In the genomic region with DNA sequence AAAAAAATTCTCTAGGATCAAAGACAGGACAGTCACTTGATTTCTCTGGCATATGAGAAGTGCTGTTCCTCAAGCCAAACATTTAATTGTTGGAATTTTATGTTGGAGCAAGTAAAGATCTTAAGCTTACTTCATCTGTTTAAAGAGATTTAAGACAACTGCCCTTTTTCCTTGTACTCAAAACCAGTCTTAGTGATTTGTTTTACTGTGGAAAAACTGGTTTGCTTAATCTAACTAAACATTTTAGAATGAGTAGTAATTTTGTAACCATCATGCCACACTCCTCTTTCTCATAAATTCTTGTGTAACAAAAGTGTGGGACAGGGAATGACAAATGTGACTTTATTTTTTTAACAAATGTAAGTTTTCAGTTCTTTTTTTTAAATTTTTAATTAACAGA, we compare ENCODE assay signal across 20 cellular contexts.
"Had no signal": no experiment of that assay in that cellular context is flagged by ENCODE, and none has a peak within 500 bp of the region (broad histone marks: within the 10 kb centered on the region; RNA-seq: fewer than 3 reads in every experiment).

No MANE protein-coding gene starts in this region.

- H3K4me3 Mint-ChIP-seq: activated CD4-positive, alpha-beta T cell treated with anti-CD3 and anti-CD28 coated beads, Interleukin-2, amount 10 ng/mL, durations not matched to agents 7 days and 5 days; activated CD8-positive, alpha-beta T cell treated with anti-CD3 and anti-CD28 coated beads, Interleukin-2, amount 10 ng/mL, durations not matched to agents 7 days and 5 days; activated T-cell treated with anti-CD3 and anti-CD28 coated beads, Interleukin-2, amount 50 U/mL, for 24 hours; T-helper 1 cell treated with Interleukin-12 subunit alpha and Interleukin-12 subunit beta and Interleukin-4 antibody, amounts not matched to agents 30 μg/mL and 1 μg/mL, for 36 hours had no signal

- ATAC-seq: activated CD4-positive, CD25-positive, alpha-beta regulatory T cell treated with anti-CD3 and anti-CD28 coated beads, Interleukin-2, amount 50 U/mL, for 24 hours; activated CD8-positive, alpha-beta T cell treated with anti-CD3 and anti-CD28 coated beads, Interleukin-2, amount 10 ng/mL, durations not matched to agents 7 days and 5 days; left lobe of liver had no signal

- DNase-seq: activated CD4-positive, alpha-beta T cell treated with anti-CD3 and anti-CD28 coated beads, Interleukin-2, amount 10 ng/mL, durations not matched to agents 7 days and 5 days; activated CD8-positive, alpha-beta T cell treated with anti-CD3 and anti-CD28 coated beads, Interleukin-2, amount 10 ng/mL, durations not matched to agents 7 days and 5 days; activated effector memory CD4-positive, alpha-beta T cell treated with Interleukin-2 at 50 U/mL for 16 hours; activated naive CD4-positive, alpha-beta T cell treated with anti-CD3 and anti-CD28 coated beads, Interleukin-2, amount 50 U/mL, for 16 hours; activated T-cell treated with anti-CD3 and anti-CD28 coated beads, Interleukin-2, amount 50 U/mL, for 24 hours; cerebellar nuclear complex; effector CD4-positive, alpha-beta T cell; foreskin fibroblast; glutamatergic neuron; hypothalamus; occipital lobe; posterior cingulate gyrus; retina; stimulated activated CD4-positive, alpha-beta T cell treated with anti-CD3 and anti-CD28 coated beads, Interleukin-12 subunit alpha, Interleukin-12 subunit beta, amount 100 ng/mL, for 4 hours; stimulated activated CD4-positive, alpha-beta T cell treated with anti-CD3 and anti-CD28 coated beads, Interleukin-1b, Interleukin-23, amount 100 ng/mL, for 48 hours; stimulated activated CD8-positive, alpha-beta memory T cell treated with anti-CD3 and anti-CD28 coated beads, Interleukin-4, amount 100 ng/mL, for 48 hours; stimulated activated naive CD4-positive, alpha-beta T cell had no signal

- H3K4me1 Mint-ChIP-seq: activated CD4-positive, alpha-beta T cell treated with anti-CD3 and anti-CD28 coated beads, Interleukin-2, amount 10 ng/mL, durations not matched to agents 7 days and 5 days had no signal

- H3K27me3 Mint-ChIP-seq: activated CD4-positive, alpha-beta T cell treated with anti-CD3 and anti-CD28 coated beads, Interleukin-2, amount 10 ng/mL, durations not matched to agents 7 days and 5 days; activated T-cell treated with anti-CD3 and anti-CD28 coated beads, Interleukin-2, amount 50 U/mL, for 24 hours had no signal

- H3K27ac Mint-ChIP-seq: activated CD4-positive, alpha-beta T cell treated with anti-CD3 and anti-CD28 coated beads, Interleukin-2, amount 10 ng/mL, durations not matched to agents 7 days and 5 days; activated CD8-positive, alpha-beta T cell treated with anti-CD3 and anti-CD28 coated beads, Interleukin-2, amount 10 ng/mL, durations not matched to agents 7 days and 5 days; activated T-cell treated with anti-CD3 and anti-CD28 coated beads, Interleukin-2, amount 50 U/mL, for 24 hours; T-helper 1 cell treated with Interleukin-12 subunit alpha and Interleukin-12 subunit beta and Interleukin-4 antibody, amounts not matched to agents 30 μg/mL and 1 μg/mL, for 36 hours had no signal

- H3K9me3 Mint-ChIP-seq: activated CD4-positive, alpha-beta T cell treated with anti-CD3 and anti-CD28 coated beads, Interleukin-2, amount 10 ng/mL, durations not matched to agents 7 days and 5 days; activated T-cell treated with anti-CD3 and anti-CD28 coated beads, Interleukin-2, amount 50 U/mL, for 24 hours; T-helper 1 cell treated with Interleukin-12 subunit alpha and Interleukin-12 subunit beta and Interleukin-4 antibody, amounts not matched to agents 30 μg/mL and 1 μg/mL, for 36 hours had no signal
